19 cellular contexts compared by ENCODE assay signal in genomic region chr14:34036319-34036761, GRCh38.
DNase-seq lines count a peak whose midpoint lies in the region; ATAC-seq and TF ChIP-seq lines count a peak whose summit lies in the region.
"Had no signal": no experiment of that assay in that cellular context is flagged by ENCODE, and none has a peak within 500 bp of the region (broad histone marks: within the 10 kb centered on the region; RNA-seq: fewer than 3 reads in every experiment).

No MANE protein-coding gene starts in this region.

- H2BK20ac ChIP-seq in IMR-90 (ENCODE audit: low read depth, low read length): no peak overlapping the region

- TF ChIP-seq CTCF in IMR-90 (conservative IDR thresholded peaks at IDR 0.05; ENCODE audit: low read depth, low read length): no peak
- TF ChIP-seq CTCF in MCF 10A (IDR thresholded peaks at IDR 0.05; ENCODE audit: unreplicated experiment): no peak
- no peak for TF ChIP-seq CTCF in heart left ventricle (IDR thresholded peaks at IDR 0.05)

- no peak overlapping the region; the same call in 1 of the 2 replicates for H4K91ac ChIP-seq in IMR-90 (ENCODE audit: insufficient read depth, low read depth, low read length)

- no peaks in the 10 kb centered on the region for H3K9me1 ChIP-seq in IMR-90 (ENCODE audit: insufficient read depth, low read length)

- no peak overlapping the region for H3K4me3 ChIP-seq in IMR-90 (ENCODE audit: insufficient read depth, low read depth, low read length)
- no peak overlapping the region for H3K4me3 ChIP-seq in heart left ventricle
- H3K4me3 ChIP-seq: GM12878, MG63, ovary, uterus had no signal

- no peak overlapping the region for H3K23ac ChIP-seq in IMR-90 (ENCODE audit: low read depth, low read length)

- no peak overlapping the region for H2BK120ac ChIP-seq in IMR-90 (ENCODE audit: low read depth, low read length)

- TF ChIP-seq RAD21 in IMR-90 (IDR thresholded peaks at IDR 0.05; ENCODE audit: low read length): no peak

- H4K20me1 ChIP-seq in IMR-90 (ENCODE audit: insufficient read depth, low read length): no peaks in the 10 kb centered on the region

- H3K4me3 Mint-ChIP-seq in MCF 10A (ENCODE audit: unreplicated experiment) (no peak overlapping the region), T-helper 17 cell (no peak overlapping the region)
- H3K4me3 Mint-ChIP-seq: WTC11 had no signal

- no peak overlapping the region for H2BK15ac ChIP-seq in IMR-90 (ENCODE audit: low read depth, low read length)

- H3K4ac ChIP-seq in IMR-90 (ENCODE audit: low read depth, low read length): no peak overlapping the region

- H3K27ac Mint-ChIP-seq in MCF 10A (ENCODE audit: low read depth, unreplicated experiment) (peak overlapping the region; percentile 94), T-helper 17 cell (no peak overlapping the region)
- H3K27ac Mint-ChIP-seq: WTC11 had no signal

- H3K36me3 ChIP-seq in IMR-90 (ENCODE audit: control insufficient read depth, insufficient read depth, low read length) (no peaks in the 10 kb centered on the region), heart left ventricle (no peaks in the 10 kb centered on the region)
- H3K36me3 ChIP-seq: MG63, ovary, uterus had no signal

- CTCF ChIA-PET in IMR-90 (lab: Yijun Ruan, JAX) (no interaction called here), MCF 10A (lab: Yijun Ruan, JAX) (interaction anchor here (0.6 kb wide), 1 partner anchor 220 kb away, joined by 5 read pairs; no protein-coding TSS in a partner anchor)

- H3K9me3 ChIP-seq in IMR-90 (ENCODE audit: control insufficient read depth, insufficient read depth, low read length) (no peaks in the 10 kb centered on the region), heart left ventricle (no peaks in the 10 kb centered on the region), T-helper 17 cell (ENCODE audit: control insufficient read depth, low read length, poor library complexity, severe bottlenecking) (no peaks in the 10 kb centered on the region)
- H3K9me3 ChIP-seq: Caco-2, MG63, ovary, uterus had no signal

- H3K27me3 ChIP-seq in IMR-90 (ENCODE audit: control insufficient read depth, insufficient read depth, low read length) (peaks cover 2% of the 10 kb centered on the region; the same call in 1 of the 2 replicates), heart left ventricle (no peaks in the 10 kb centered on the region)
- H3K27me3 ChIP-seq: MG63, ovary, uterus had no signal

- no peak overlapping the region for H2AFZ ChIP-seq in IMR-90 (replicated peaks; ENCODE audit: low read length, poor library complexity)

- H2BK5ac ChIP-seq in IMR-90 (ENCODE audit: low read depth, low read length, poor library complexity, severe bottlenecking): peak overlapping the region; percentile 84

- H3K9me3 Mint-ChIP-seq in MCF 10A (ENCODE audit: unreplicated experiment): no peaks in the 10 kb centered on the region
- H3K9me3 Mint-ChIP-seq: WTC11 had no signal

- in situ Hi-C loops in IMR-90 (cut with MboI; ENCODE audit: low sequenced_read_pairs): no loop called here

- H3K4me2 ChIP-seq in IMR-90 (ENCODE audit: low read depth, low read length): peak overlapping the region; percentile 70; the same call in 1 of the 2 replicates

- peak overlapping the region; percentile 80; the same call in 1 of the 2 replicates for H3K18ac ChIP-seq in IMR-90 (ENCODE audit: low read depth, low read length)

- ATAC-seq in IMR-90 (ENCODE audit: low read depth): no peak
- ATAC-seq in heart left ventricle: no peak
- ATAC-seq in sciatic nerve: peak; percentile 46
- no peak for ATAC-seq in T-helper 17 cell
- no peak for ATAC-seq in HG02642 (IDR thresholded peaks at IDR 0.05; ENCODE audit: poor library complexity, unreplicated experiment)
- ATAC-seq: GM12878, Panc1, WTC11 had no signal

- POLR2A ChIA-PET in IMR-90 (lab: Charles Lee; ENCODE audit: unreplicated experiment): no interaction called here
- POLR2A ChIA-PET in MCF 10A (lab: Yijun Ruan, JAX): interaction anchor here (1.6 to 2.5 kb wide), 4 partner anchors 16 to 77 kb away, joined by 3 to 10 read pairs (median 8); no protein-coding TSS in a partner anchor

- no peak overlapping the region for H3K9ac ChIP-seq in IMR-90 (ENCODE audit: low read depth, low read length)

- peak overlapping the region in 1 of 2 experiments; percentile 59; a peak in 2 of 4 replicates for H4K8ac ChIP-seq in IMR-90 (ENCODE audit: low read depth in 2 of 2, low read length in 2 of 2)

- H2AK5ac ChIP-seq in IMR-90 (ENCODE audit: low read depth, low read length): no peak overlapping the region

- no CpG with 5 or more reads among the region's 2 CpGs for WGBS in IMR-90 (ENCODE audit: extremely low coverage in 2 of 2, insufficient read length in 1 of 2), 2 experiments
- 81 to 91% (median 85%) methylated on average over 2 of the region's 2 CpGs for WGBS in heart left ventricle, 4 donors

- DNase-seq in IMR-90 (no peak), MCF 10A (ENCODE audit: unreplicated experiment) (no peak), heart left ventricle (no peak), sciatic nerve (ENCODE audit: low spot score) (no peak), NCI-H1694 (lab: John Stamatoyannopoulos, UW) (no peak), middle frontal gyrus (ENCODE audit: extremely low spot score, low spot score) (no peak), T-helper 17 cell (no peak)
- DNase-seq: activated naive CD4-positive, alpha-beta T cell; Caco-2; effector CD4-positive, alpha-beta T cell; kidney; stimulated activated naive CD4-positive, alpha-beta T cell treated with Interleukin-2 at 50 U/mL for 16 hours; uterus had no signal

- peak overlapping the region; percentile 78; the same call in 1 of the 2 replicates for H4K5ac ChIP-seq in IMR-90 (ENCODE audit: low read depth, low read length)

- no peaks in the 10 kb centered on the region for H3K79me1 ChIP-seq in IMR-90 (ENCODE audit: low read depth in 1 of 2, low read length in 2 of 2)

- H3K27me3 Mint-ChIP-seq in MCF 10A (ENCODE audit: insufficient read depth, unreplicated experiment) (no peaks in the 10 kb centered on the region), T-helper 17 cell (no peaks in the 10 kb centered on the region)

- BruUV-seq in IMR-90 (replicated peaks; lab: Mats Ljungman, UMichigan) (no TSS peak), MCF 10A (replicated peaks; lab: Mats Ljungman, UMichigan) (no TSS peak)

- intact Hi-C loops in IMR-90 (cut with micrococcal nuclease) (no loop called here), MCF 10A (cut with micrococcal nuclease) (no loop called here), heart left ventricle (cut with DNase I) (loop anchor here in 4 of 10 donors (5.0 to 10.0 kb wide), 4 partner anchors 82 to 192 kb away; partner anchors contain the start of gene EGLN3 (in 2 of the 4)), sciatic nerve (cut with DNase I) (no loop called here)

- H3K36me3 Mint-ChIP-seq in MCF 10A (ENCODE audit: insufficient read depth, unreplicated experiment) (no peaks in the 10 kb centered on the region), T-helper 17 cell (ENCODE audit: low read depth) (peaks cover 4% of the 10 kb centered on the region)
- H3K36me3 Mint-ChIP-seq: WTC11 had no signal

- H2AK9ac ChIP-seq in IMR-90 (replicated peaks; ENCODE audit: low read depth, low read length, poor library complexity): no peak overlapping the region

- H3K4me1 ChIP-seq in IMR-90 (ENCODE audit: control insufficient read depth, insufficient read depth, low read length): no peaks in the 10 kb centered on the region; the same call in 1 of the 2 replicates
- H3K4me1 ChIP-seq in heart left ventricle: peaks cover 0 to 35% (median 21%) of the 10 kb centered on the region in 12 donors
- H3K4me1 ChIP-seq: uterus had no signal

- no peak overlapping the region for H3K14ac ChIP-seq in IMR-90 (replicated peaks; ENCODE audit: low read depth, low read length)

- peaks cover 27% of the 10 kb centered on the region for H3K4me1 Mint-ChIP-seq in MCF 10A (ENCODE audit: insufficient read depth, unreplicated experiment)
- peaks cover 10% of the 10 kb centered on the region for H3K4me1 Mint-ChIP-seq in T-helper 17 cell
- H3K4me1 Mint-ChIP-seq: WTC11 had no signal

- no peak overlapping the region; the same call in 1 of the 2 replicates for H3K56ac ChIP-seq in IMR-90 (ENCODE audit: extremely low read depth, insufficient read depth, low read length)

- H3K27ac ChIP-seq in IMR-90 (ENCODE audit: insufficient read depth, low read length): peak overlapping the region; percentile 69; the same call in 1 of the 2 replicates
- H3K27ac ChIP-seq in heart left ventricle: peak overlapping the region; percentile 63 to 91 (median 80)

- dilution Hi-C loops in IMR-90 (cut with HindIII; ENCODE audit: low sequenced_read_pairs, unreplicated experiment): no loop called here

- no peak for TF ChIP-seq POLR2A in IMR-90 (IDR thresholded peaks at IDR 0.05; ENCODE audit: low read depth, low read length)
- no peak for TF ChIP-seq POLR2A in heart left ventricle (IDR thresholded peaks at IDR 0.05)

TF ChIP-seq in IMR-90, 13 proteins besides CTCF, POLR2A, EP300 and RAD21 (continues in another document):
- no peak for TF ChIP-seq RFX5 (IDR thresholded peaks at IDR 0.05; ENCODE audit: low read depth, low read length)
- TF ChIP-seq CHD1 (IDR thresholded peaks at IDR 0.05; ENCODE audit: low read depth, low read length): no peak
- TF ChIP-seq NFE2L2 (IDR thresholded peaks at IDR 0.05; ENCODE audit: low read depth, low read length): no peak
- TF ChIP-seq ELK1 (IDR thresholded peaks at IDR 0.05; ENCODE audit: borderline replicate concordance, low read depth, low read length): no peak
- TF ChIP-seq BHLHE40 (IDR thresholded peaks at IDR 0.05; ENCODE audit: low read depth, low read length): no peak
- no peak for TF ChIP-seq CEBPB (IDR thresholded peaks at IDR 0.05; ENCODE audit: low read depth, low read length)
- no peak for TF ChIP-seq FOS (IDR thresholded peaks at IDR 0.05; ENCODE audit: low read depth, low read length)
- TF ChIP-seq, protein P1, sequence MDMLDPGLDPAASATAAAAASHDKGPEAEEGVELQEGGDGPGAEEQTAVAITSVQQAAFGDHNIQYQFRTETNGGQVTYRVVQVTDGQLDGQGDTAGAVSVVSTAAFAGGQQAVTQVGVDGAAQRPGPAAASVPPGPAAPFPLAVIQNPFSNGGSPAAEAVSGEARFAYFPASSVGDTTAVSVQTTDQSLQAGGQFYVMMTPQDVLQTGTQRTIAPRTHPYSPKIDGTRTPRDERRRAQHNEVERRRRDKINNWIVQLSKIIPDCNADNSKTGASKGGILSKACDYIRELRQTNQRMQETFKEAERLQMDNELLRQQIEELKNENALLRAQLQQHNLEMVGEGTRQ (IDR thresholded peaks at IDR 0.05; ENCODE audit: low read depth, low read length): no peak
- no peak for TF ChIP-seq RCOR1 (IDR thresholded peaks at IDR 0.05; ENCODE audit: insufficient replicate concordance, low read length)
- no peak for TF ChIP-seq SMC3 (IDR thresholded peaks at IDR 0.05; ENCODE audit: low read depth, low read length)
